30 cellular contexts compared by ENCODE assay signal in the genomic region with DNA sequence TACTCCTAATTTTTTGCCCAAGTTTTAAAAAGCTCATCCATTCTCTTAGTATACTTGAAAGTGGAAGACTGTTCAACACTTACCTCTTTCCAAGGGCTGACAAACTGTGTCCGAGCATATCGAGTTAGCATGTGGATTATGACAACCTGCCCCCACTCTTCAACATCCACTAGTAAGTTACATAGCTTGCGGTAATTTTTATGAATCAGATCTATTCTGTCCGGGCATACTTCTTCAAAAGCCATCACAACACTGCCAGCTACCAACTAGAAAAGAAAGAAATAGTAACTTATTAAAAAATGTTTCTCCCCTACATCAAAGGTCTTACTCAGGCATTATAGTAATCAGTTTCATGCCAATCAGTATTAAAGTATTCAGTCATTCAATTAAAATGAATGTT.
"Had no signal": no experiment of that assay in that cellular context is flagged by ENCODE, and none has a peak within 500 bp of the region (broad histone marks: within the 10 kb centered on the region; RNA-seq: fewer than 3 reads in every experiment).

No MANE protein-coding gene starts in this region.

- DNase-seq: colonic mucosa; effector CD8-positive, alpha-beta T cell; endodermal cell; foreskin keratinocyte; head of caudate nucleus; left cardiac atrium; left lung; mammary epithelial cell; naive thymus-derived CD8-positive, alpha-beta T cell; stimulated activated CD4-positive, alpha-beta T cell treated with anti-CD3 and anti-CD28 coated beads, Interleukin-12 subunit alpha, Interleukin-12 subunit beta, amount 100 ng/mL, for 4 hours; stimulated activated CD4-positive, alpha-beta T cell treated with anti-CD3 and anti-CD28 coated beads, Interleukin-1b, Interleukin-23, amount 100 ng/mL, for 48 hours; stimulated activated CD4-positive, alpha-beta T cell treated with anti-CD3 and anti-CD28 coated beads, Interleukin-4, amount 100 ng/mL, for 1 hour; stimulated activated CD8-positive, alpha-beta memory T cell treated with anti-CD3 and anti-CD28 coated beads, Interleukin-4, amount 100 ng/mL, for 48 hours; stimulated activated naive CD4-positive, alpha-beta T cell; stimulated activated naive CD8-positive, alpha-beta T cell treated with anti-CD3 and anti-CD28 coated beads, Interleukin-15, amount 100 ng/mL, for 72 hours; transverse colon; upper lobe of right lung; uterus had no signal

- H3K27me3 Mint-ChIP-seq: dendritic cell treated with granulocyte-macrophage colony-stimulating factor and Interleukin-4, amounts not matched to agents 40 ng/mL and 50 ng/mL, for 4 days; naive thymus-derived CD8-positive, alpha-beta T cell; progenitor cell of endocrine pancreas; stimulated activated naive CD8-positive, alpha-beta T cell treated with anti-CD3 and anti-CD28 coated beads, Interleukin-15, amount 100 ng/mL, for 72 hours had no signal

- H3K4me1 Mint-ChIP-seq: stimulated activated naive CD8-positive, alpha-beta T cell treated with anti-CD3 and anti-CD28 coated beads, Interleukin-15, amount 100 ng/mL, for 72 hours had no signal

- H3K4me3 ChIP-seq: colonic mucosa, esophagus muscularis mucosa, gastroesophageal sphincter, left lung, right atrium auricular region, smooth muscle cell, suprapubic skin, transverse colon, upper lobe of right lung, uterus had no signal

- H3K27me3 ChIP-seq: colonic mucosa, esophagus muscularis mucosa, foreskin keratinocyte, gastroesophageal sphincter, left lung, neutrophil, right atrium auricular region, suprapubic skin, transverse colon, upper lobe of right lung, uterus had no signal

- H3K27ac Mint-ChIP-seq: dendritic cell treated with granulocyte-macrophage colony-stimulating factor and Interleukin-4, amounts not matched to agents 40 ng/mL and 50 ng/mL, for 4 days; endodermal cell; progenitor cell of endocrine pancreas had no signal

- H3K4me1 ChIP-seq: colonic mucosa, esophagus muscularis mucosa, foreskin keratinocyte, gastroesophageal sphincter, left lung, parathyroid adenoma, right atrium auricular region, suprapubic skin, transverse colon, upper lobe of right lung, uterus had no signal

- H3K4me3 Mint-ChIP-seq: dendritic cell treated with granulocyte-macrophage colony-stimulating factor and Interleukin-4, amounts not matched to agents 40 ng/mL and 50 ng/mL, for 4 days; endodermal cell; naive thymus-derived CD8-positive, alpha-beta T cell; neural crest cell; stimulated activated naive CD8-positive, alpha-beta T cell treated with anti-CD3 and anti-CD28 coated beads, Interleukin-15, amount 100 ng/mL, for 72 hours had no signal

- ATAC-seq: foreskin keratinocyte; gastroesophageal sphincter; left cardiac atrium; left lung; naive thymus-derived CD8-positive, alpha-beta T cell; sciatic nerve; stimulated activated naive CD8-positive, alpha-beta T cell treated with anti-CD3 and anti-CD28 coated beads, Interleukin-15, amount 100 ng/mL, for 72 hours; upper lobe of right lung had no signal

- FAIRE-seq: keratinocyte had no signal

- H3K9me3 ChIP-seq: colonic mucosa, left lung, neutrophil, right atrium auricular region, suprapubic skin, transverse colon, upper lobe of right lung, uterus had no signal

- H3K9me3 Mint-ChIP-seq: endodermal cell; naive thymus-derived CD8-positive, alpha-beta T cell; stimulated activated naive CD8-positive, alpha-beta T cell treated with anti-CD3 and anti-CD28 coated beads, Interleukin-15, amount 100 ng/mL, for 72 hours had no signal

- H3K36me3 ChIP-seq: colonic mucosa, right atrium auricular region, uterus had no signal
